In genomic region chr7:19146699-19147098, GRCh38 we compare ENCODE assay signal across 1 cellular context.
TF ChIP-seq lines count a peak whose summit lies in the region.

No MANE protein-coding gene starts in this region.

TF ChIP-seq in HEK293, 187 proteins besides CTCF, POLR2A, EP300 and RAD21 (continued from another document):
- TF ChIP-seq REST (tag by site-specific recombination; IDR thresholded peaks at IDR 0.05) = peak; percentile 92
